16 cellular contexts compared by ENCODE assay signal in genomic region chr13:98321356-98321755, GRCh38.
"Had no signal": no experiment of that assay in that cellular context is flagged by ENCODE, and none has a peak within 500 bp of the region (broad histone marks: within the 10 kb centered on the region; RNA-seq: fewer than 3 reads in every experiment).

No MANE protein-coding gene starts in this region.

- H3K4me1 ChIP-seq: colonic mucosa, transverse colon had no signal

- H3K4me3 ChIP-seq: colonic mucosa, heart left ventricle, stomach, thoracic aorta, transverse colon had no signal

- H3K4me3 Mint-ChIP-seq: naive thymus-derived CD4-positive, alpha-beta T cell had no signal

- H3K27ac Mint-ChIP-seq: naive thymus-derived CD4-positive, alpha-beta T cell had no signal

- FAIRE-seq: urothelium cell line had no signal

- H3K27ac ChIP-seq: colonic mucosa, heart left ventricle, stomach, thoracic aorta, transverse colon had no signal

- ATAC-seq: heart left ventricle; naive thymus-derived CD4-positive, alpha-beta T cell; sciatic nerve had no signal

- H3K27me3 ChIP-seq: colonic mucosa, heart left ventricle, stomach, transverse colon had no signal

- DNase-seq: colonic mucosa; dermis blood vessel endothelial cell; foreskin melanocyte; heart left ventricle; hippocampal formation; kidney glomerular epithelial cell; naive thymus-derived CD4-positive, alpha-beta T cell; posterior cingulate gyrus; stimulated activated CD4-positive, alpha-beta T cell treated with anti-CD3 and anti-CD28 coated beads, Interleukin-2, amount 100 ng/mL, for 24 hours; stimulated activated naive CD4-positive, alpha-beta T cell; stomach; substantia nigra; transverse colon had no signal

- H3K36me3 Mint-ChIP-seq: naive thymus-derived CD4-positive, alpha-beta T cell had no signal

- H3K9me3 ChIP-seq: colonic mucosa, heart left ventricle, stomach, thoracic aorta, transverse colon had no signal

- H3K9me3 Mint-ChIP-seq: naive thymus-derived CD4-positive, alpha-beta T cell had no signal

- H3K36me3 ChIP-seq: colonic mucosa, heart left ventricle, stomach, thoracic aorta, transverse colon had no signal
